10 cellular contexts compared by ENCODE assay signal in the genomic region with DNA sequence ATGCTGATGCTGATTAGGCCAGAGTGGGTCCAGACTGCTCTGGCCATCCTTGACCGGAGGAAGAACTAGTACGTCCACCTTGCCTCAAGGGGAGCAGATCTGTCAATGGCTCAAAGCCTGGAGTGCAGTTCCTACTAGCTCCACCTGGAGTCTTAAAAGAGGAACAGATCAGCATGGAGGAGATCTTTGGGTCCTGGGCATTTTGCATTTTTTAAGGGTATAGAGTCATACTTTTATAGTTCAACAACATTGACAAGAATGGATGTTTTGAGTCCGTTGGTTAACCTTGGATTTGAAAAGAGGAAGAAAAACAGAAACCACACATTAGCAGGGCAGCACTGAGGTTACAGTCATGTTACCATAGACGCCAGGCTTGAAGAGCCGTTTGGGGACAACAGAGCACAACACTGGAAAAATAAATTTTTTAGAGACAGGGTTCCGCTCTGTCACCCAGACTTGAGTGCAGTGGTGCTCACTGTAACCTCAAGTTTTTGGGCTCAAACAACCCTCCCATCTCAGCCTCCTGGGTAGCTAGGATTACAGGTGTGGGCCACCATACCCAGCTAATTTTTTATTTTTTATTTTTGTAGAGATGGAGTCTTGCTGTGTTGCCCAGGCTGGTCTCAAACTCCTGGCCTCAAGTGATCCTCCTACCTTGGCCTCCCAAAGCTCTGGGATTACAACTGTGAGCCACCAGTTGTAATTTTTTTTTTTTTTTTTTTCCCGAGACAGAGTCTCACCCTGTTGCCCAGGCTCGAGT.
A peak's percentile ranks its signal among the peaks of the same experiment; 100 is the strongest.
DNase-seq lines count a peak whose midpoint lies in the region; ATAC-seq and TF ChIP-seq lines count a peak whose summit lies in the region.
"Had no signal": no experiment of that assay in that cellular context is flagged by ENCODE, and none has a peak within 500 bp of the region (broad histone marks: within the 10 kb centered on the region; RNA-seq: fewer than 3 reads in every experiment).

No MANE protein-coding gene starts in this region.

- 0 out of 2 replicates have a peak, but pooled peaks cover 3% of the 10 kb centered on the region for H3K79me2 ChIP-seq in DOHH2 (ENCODE audit: control insufficient read depth, low read length)

- no peaks in the 10 kb centered on the region for H3K27me3 Mint-ChIP-seq in naive thymus-derived CD4-positive, alpha-beta T cell

- H3K27ac ChIP-seq in DOHH2 (ENCODE audit: low read depth, low read length), result peak overlapping the region; percentile 92
- no peak overlapping the region for H3K27ac ChIP-seq in naive thymus-derived CD4-positive, alpha-beta T cell (ENCODE audit: low read depth, low read length)

- POLR2A ChIA-PET in naive thymus-derived CD4-positive, alpha-beta T cell (lab: Charles Lee), result interaction anchor here (1.1 kb wide), 1 partner anchor 17 kb away, joined by 3 read pairs; no protein-coding TSS in a partner anchor

- peaks cover 0 to 10% (median 0%) of the 10 kb centered on the region in 7 donors for H3K4me1 Mint-ChIP-seq in naive thymus-derived CD4-positive, alpha-beta T cell

- H3K9me2 ChIP-seq in DOHH2 (replicated peaks; ENCODE audit: control insufficient read depth, low read length), result no peaks in the 10 kb centered on the region

- H3K4me3 ChIP-seq in DOHH2 (ENCODE audit: low read length), result peak overlapping the region; percentile 53
- H3K4me3 ChIP-seq in naive thymus-derived CD4-positive, alpha-beta T cell (ENCODE audit: low read length), result no peak overlapping the region
- H3K4me3 ChIP-seq: heart left ventricle had no signal

- H3K9me3 ChIP-seq in DOHH2 (ENCODE audit: control insufficient read depth, insufficient read depth, low read length), result no peaks in the 10 kb centered on the region
- no peaks in the 10 kb centered on the region for H3K9me3 ChIP-seq in naive thymus-derived CD4-positive, alpha-beta T cell (ENCODE audit: control insufficient read depth in 2 of 3, low read length in 3 of 3)
- H3K9me3 ChIP-seq: heart left ventricle had no signal

- H3K4me3 Mint-ChIP-seq in naive thymus-derived CD4-positive, alpha-beta T cell, result no peak overlapping the region

- H3K4me2 ChIP-seq in DOHH2 (ENCODE audit: low read length), result peak overlapping the region; percentile 66

- CTCF ChIA-PET in naive thymus-derived CD4-positive, alpha-beta T cell (lab: Charles Lee), result no interaction called here

- no peaks in the 10 kb centered on the region for H3K36me3 ChIP-seq in DOHH2 (ENCODE audit: control insufficient read depth, low read length)
- no peaks in the 10 kb centered on the region for H3K36me3 ChIP-seq in naive thymus-derived CD4-positive, alpha-beta T cell (ENCODE audit: control insufficient read depth in 2 of 3, insufficient read depth in 3 of 3, low read length in 3 of 3)
- H3K36me3 ChIP-seq: heart left ventricle had no signal

- ATAC-seq in GM19468 (IDR thresholded peaks at IDR 0.05; ENCODE audit: extremely low read depth, unreplicated experiment) (peak; percentile 32), HG03439 (IDR thresholded peaks at IDR 0.05; ENCODE audit: unreplicated experiment) (peak; percentile 43)
- ATAC-seq in naive thymus-derived CD4-positive, alpha-beta T cell, result peak; percentile 77

- no peaks in the 10 kb centered on the region for H3K27me3 ChIP-seq in DOHH2 (ENCODE audit: control insufficient read depth, low read length)
- no peaks in the 10 kb centered on the region for H3K27me3 ChIP-seq in naive thymus-derived CD4-positive, alpha-beta T cell (ENCODE audit: control insufficient read depth in 2 of 2, insufficient read depth in 2 of 2, low read length in 2 of 2)
- H3K27me3 ChIP-seq: heart left ventricle had no signal

- DNase-seq in UCSD-AML1 (lab: John Stamatoyannopoulos, UW; ENCODE audit: unreplicated experiment) (peak; percentile 31), ecto neural progenitor cell (ENCODE audit: low spot score) (no peak), amniotic stem cell (lab: John Stamatoyannopoulos, UW) (no peak)
- DNase-seq in naive thymus-derived CD4-positive, alpha-beta T cell, result no peak
- DNase-seq in stimulated activated CD4-positive, alpha-beta T cell treated with anti-CD3 and anti-CD28 coated beads, Interleukin-2, amount 100 ng/mL, for 24 hours, result no peak
- DNase-seq: heart left ventricle, IMR-90 had no signal

- intact Hi-C loops in naive thymus-derived CD4-positive, alpha-beta T cell (cut with micrococcal nuclease), result loop anchor here in 1 of 2 donors (1.0 kb wide), 1 partner anchor 87 kb away; no protein-coding TSS in a partner anchor

- H3K27ac Mint-ChIP-seq in naive thymus-derived CD4-positive, alpha-beta T cell, result peak overlapping the region in 1 of 9 donors; percentile 54

- peaks cover 3% of the 10 kb centered on the region for H3F3A ChIP-seq in DOHH2 (ENCODE audit: control insufficient read depth, insufficient read depth)

- H4K20me1 ChIP-seq in DOHH2 (ENCODE audit: control insufficient read depth, insufficient read depth, low read depth, low read length), result no peaks in the 10 kb centered on the region

- peak; percentile 56 for TF ChIP-seq CTCF in DOHH2 (IDR thresholded peaks at IDR 0.05; ENCODE audit: low read depth, low read length, poor library complexity, severe bottlenecking)

- no peaks in the 10 kb centered on the region for H3K9me3 Mint-ChIP-seq in naive thymus-derived CD4-positive, alpha-beta T cell

- H3K4me1 ChIP-seq in DOHH2 (ENCODE audit: control insufficient read depth, low read length), result peaks cover 69% of the 10 kb centered on the region
- no peaks in the 10 kb centered on the region for H3K4me1 ChIP-seq in naive thymus-derived CD4-positive, alpha-beta T cell (ENCODE audit: control insufficient read depth in 2 of 2, insufficient read depth in 2 of 2, low read length in 2 of 2)

- peaks cover 0 to 20% (median 12%) of the 10 kb centered on the region in 5 donors for H3K36me3 Mint-ChIP-seq in naive thymus-derived CD4-positive, alpha-beta T cell
